In genomic region chr2:42421601-42422252, GRCh38 we compare ENCODE assay signal across 17 cellular contexts.
DNase-seq lines count a peak whose midpoint lies in the region; ATAC-seq and FAIRE-seq lines count a peak whose summit lies in the region.
"Had no signal": no experiment of that assay in that cellular context is flagged by ENCODE, and none has a peak within 500 bp of the region (broad histone marks: within the 10 kb centered on the region; RNA-seq: fewer than 3 reads in every experiment).

No MANE protein-coding gene starts in this region.

- H3F3A ChIP-seq in GM23248 (ENCODE audit: insufficient read depth) = peaks cover 14% of the 10 kb centered on the region

- H3K4me3 ChIP-seq in GM23248 (no peak overlapping the region), adipocyte (ENCODE audit: low read length) (no peak overlapping the region), mesenchymal stem cell (ENCODE audit: insufficient read depth in 1 of 2, low read depth in 1 of 2, low read length in 2 of 2) (no peak overlapping the region)
- H3K4me3 ChIP-seq: gastroesophageal sphincter, prostate gland, tibial nerve had no signal

- H2AK5ac ChIP-seq in mesenchymal stem cell (ENCODE audit: low read length, severe bottlenecking) = no peak overlapping the region

- H3K4me1 ChIP-seq in GM23248 (ENCODE audit: insufficient read depth) = peaks cover 37% of the 10 kb centered on the region
- H3K4me1 ChIP-seq in adipocyte (ENCODE audit: control insufficient read depth, insufficient read depth, low read length) = peaks cover 38% of the 10 kb centered on the region
- peaks cover 3% of the 10 kb centered on the region for H3K4me1 ChIP-seq in mesenchymal stem cell (ENCODE audit: control insufficient read depth, insufficient read depth, low read depth, low read length)
- H3K4me1 ChIP-seq: prostate gland had no signal

- H3K4me1 Mint-ChIP-seq in stimulated activated effector memory CD8-positive, alpha-beta T cell treated with anti-CD3 and anti-CD28 coated beads, Interleukin-12 subunit alpha, Interleukin-12 subunit beta, amount 100 ng/mL, for 72 hours = peaks cover 18% of the 10 kb centered on the region

- no peak overlapping the region for H3K18ac ChIP-seq in mesenchymal stem cell (ENCODE audit: low read depth in 1 of 2, low read length in 2 of 2)

- H3K4ac ChIP-seq in mesenchymal stem cell (ENCODE audit: low read depth in 1 of 2, low read length in 2 of 2) = no peak overlapping the region

- no peak overlapping the region for H2BK12ac ChIP-seq in mesenchymal stem cell (ENCODE audit: low read length in 2 of 2)

- in situ Hi-C loops in GM23248 (cut with MboI) = no loop called here

- H3K9me3 ChIP-seq in GM23248 (ENCODE audit: low read depth) (no peaks in the 10 kb centered on the region), adipocyte (ENCODE audit: control insufficient read depth, low read length) (no peaks in the 10 kb centered on the region), mesenchymal stem cell (ENCODE audit: control insufficient read depth, low read length) (no peaks in the 10 kb centered on the region)
- H3K9me3 ChIP-seq: gastroesophageal sphincter, prostate gland, tibial nerve had no signal

- no peak for ATAC-seq in stimulated activated effector memory CD8-positive, alpha-beta T cell treated with anti-CD3 and anti-CD28 coated beads, Interleukin-12 subunit alpha, Interleukin-12 subunit beta, amount 100 ng/mL, for 72 hours
- ATAC-seq: gastroesophageal sphincter, left colon had no signal

- no peak overlapping the region for H3K9ac ChIP-seq in GM23248
- no peak overlapping the region for H3K9ac ChIP-seq in adipocyte (ENCODE audit: low read length)
- peak overlapping the region; percentile 76 for H3K9ac ChIP-seq in mesenchymal stem cell (ENCODE audit: low read length)

- H3K27ac Mint-ChIP-seq in stimulated activated effector memory CD8-positive, alpha-beta T cell treated with anti-CD3 and anti-CD28 coated beads, Interleukin-12 subunit alpha, Interleukin-12 subunit beta, amount 100 ng/mL, for 72 hours = no peak overlapping the region
- H3K27ac Mint-ChIP-seq: activated CD4-positive, alpha-beta T cell treated with anti-CD3 and anti-CD28 coated beads, Interleukin-2, amount 10 ng/mL, durations not matched to agents 7 days and 5 days had no signal

- no peaks in the 10 kb centered on the region for H3K9me3 Mint-ChIP-seq in stimulated activated effector memory CD8-positive, alpha-beta T cell treated with anti-CD3 and anti-CD28 coated beads, Interleukin-12 subunit alpha, Interleukin-12 subunit beta, amount 100 ng/mL, for 72 hours
- H3K9me3 Mint-ChIP-seq: activated CD4-positive, alpha-beta T cell treated with anti-CD3 and anti-CD28 coated beads, Interleukin-2, amount 10 ng/mL, durations not matched to agents 7 days and 5 days; stimulated activated naive CD8-positive, alpha-beta T cell treated with anti-CD3 and anti-CD28 coated beads, Interleukin-15, Interleukin-2, amounts not matched to agents 100 ng/mL and 50 ng/mL, for 24 hours had no signal

- no peak overlapping the region for H2BK120ac ChIP-seq in mesenchymal stem cell (ENCODE audit: low read depth, low read length)

- H3K36me3 Mint-ChIP-seq in stimulated activated effector memory CD8-positive, alpha-beta T cell treated with anti-CD3 and anti-CD28 coated beads, Interleukin-12 subunit alpha, Interleukin-12 subunit beta, amount 100 ng/mL, for 72 hours = no peaks in the 10 kb centered on the region

- H4K20me1 ChIP-seq in GM23248 (ENCODE audit: insufficient read depth) = no peaks in the 10 kb centered on the region

- no peak overlapping the region for H4K91ac ChIP-seq in mesenchymal stem cell (ENCODE audit: low read length)

- WGBS in GM23248 (ENCODE audit: low coverage in 1 of 2, low lambda C conversion rate in 2 of 2, missing lambda C conversion rate in 2 of 2), 2 experiments = 80 to 82% methylated on average over 3 of the region's 3 CpGs
- 92% methylated on average over 2 of the region's 3 CpGs for WGBS in mesenchymal stem cell

- H3K79me2 ChIP-seq in GM23248 (ENCODE audit: insufficient read depth) = no peaks in the 10 kb centered on the region

- H3K36me3 ChIP-seq in GM23248 (ENCODE audit: low read depth) (no peaks in the 10 kb centered on the region), adipocyte (ENCODE audit: control insufficient read depth, insufficient read depth, low read length, severe bottlenecking) (no peaks in the 10 kb centered on the region), mesenchymal stem cell (ENCODE audit: control insufficient read depth in 1 of 2, insufficient read depth in 2 of 2, low read depth in 1 of 2, low read length in 2 of 2) (no peaks in the 10 kb centered on the region)
- H3K36me3 ChIP-seq: gastroesophageal sphincter, prostate gland, tibial nerve had no signal

- H2AFZ ChIP-seq in GM23248 (no peak overlapping the region), mesenchymal stem cell (ENCODE audit: low read depth, low read length) (no peak overlapping the region)

- H3K14ac ChIP-seq in mesenchymal stem cell (ENCODE audit: low read length in 2 of 2) = no peak overlapping the region

- H3K27ac ChIP-seq in GM23248 (no peak overlapping the region), mesenchymal stem cell (ENCODE audit: low read length, poor library complexity, severe bottlenecking) (no peak overlapping the region)
- H3K27ac ChIP-seq: gastroesophageal sphincter, prostate gland had no signal

- no peak overlapping the region for H3K23ac ChIP-seq in mesenchymal stem cell (ENCODE audit: low read length in 2 of 2)

- no peak overlapping the region for H2BK15ac ChIP-seq in mesenchymal stem cell (ENCODE audit: low read depth, poor library complexity, severe bottlenecking)

- no peak overlapping the region for H3K4me2 ChIP-seq in GM23248 (ENCODE audit: unreplicated experiment)
- H3K4me2 ChIP-seq in mesenchymal stem cell (ENCODE audit: low read length, poor library complexity, severe bottlenecking) = no peak overlapping the region

- H3K27me3 ChIP-seq in GM23248 (replicated peaks; ENCODE audit: insufficient read depth) (no peaks in the 10 kb centered on the region), adipocyte (replicated peaks; ENCODE audit: control insufficient read depth, insufficient read depth, low read length) (no peaks in the 10 kb centered on the region), mesenchymal stem cell (ENCODE audit: control insufficient read depth in 1 of 2, insufficient read depth in 1 of 2, low read length in 2 of 2) (peaks cover 0 to 8% of the 10 kb centered on the region in 2 experiments)
- H3K27me3 ChIP-seq: tibial nerve had no signal

- H4K8ac ChIP-seq in mesenchymal stem cell (ENCODE audit: low read length) = no peak overlapping the region

- no peaks in the 10 kb centered on the region for H3K79me1 ChIP-seq in mesenchymal stem cell (replicated peaks; ENCODE audit: low read length, poor library complexity, severe bottlenecking)

- H2BK5ac ChIP-seq in mesenchymal stem cell (ENCODE audit: low read depth, low read length, poor library complexity, severe bottlenecking) = no peak overlapping the region

- DNase-seq in GM23248 (peak; percentile 24), LHCN-M2 (ENCODE audit: low read depth) (peak; percentile 49), adipocyte (ENCODE audit: low read depth) (peak; percentile 24), mesenchymal stem cell (peak; percentile 30), frontal cortex (ENCODE audit: low spot score in 2 of 2) (no peak), GF-D8 (lab: John Stamatoyannopoulos, UW) (no peak), EL (no peak)
- no peak for DNase-seq in stimulated activated effector memory CD8-positive, alpha-beta T cell treated with anti-CD3 and anti-CD28 coated beads, Interleukin-12 subunit alpha, Interleukin-12 subunit beta, amount 100 ng/mL, for 72 hours (ENCODE audit: low spot score in 2 of 2)
- DNase-seq: activated CD4-positive, alpha-beta T cell treated with anti-CD3 and anti-CD28 coated beads, Interleukin-2, amount 10 ng/mL, durations not matched to agents 7 days and 5 days; left colon; midbrain; NCI-H2029; NCI-H446 treated with DMSO at 0.1 percent for 48 hours had no signal

- H3K4me3 Mint-ChIP-seq in stimulated activated effector memory CD8-positive, alpha-beta T cell treated with anti-CD3 and anti-CD28 coated beads, Interleukin-12 subunit alpha, Interleukin-12 subunit beta, amount 100 ng/mL, for 72 hours = no peak overlapping the region
- H3K4me3 Mint-ChIP-seq: activated CD4-positive, alpha-beta T cell treated with anti-CD3 and anti-CD28 coated beads, Interleukin-2, amount 10 ng/mL, durations not matched to agents 7 days and 5 days had no signal

- no peak for FAIRE-seq in frontal cortex (lab: Jason Lieb, UNC)

- H3K9me2 ChIP-seq in GM23248 (ENCODE audit: insufficient read depth) = no peaks in the 10 kb centered on the region

Comparison
In these comparisons a context has a peak if more than half of its experiments do, and no peak if none do; other contexts are left out.
1. DNase-seq: peak in GM23248 (single experiment), LHCN-M2 (single experiment), adipocyte (single experiment) and mesenchymal stem cell (single experiment); none in frontal cortex (0 of 2), stimulated activated effector memory CD8-positive, alpha-beta T cell treated with anti-CD3 and anti-CD28 coated beads, Interleukin-12 subunit alpha, Interleukin-12 subunit beta, amount 100 ng/mL, for 72 hours (0 of 2), GF-D8 (single experiment) and EL (single experiment).